18 cellular contexts compared by ENCODE assay signal in genomic region chr10:4151466-4151865, GRCh38.
DNase-seq lines count a peak whose midpoint lies in the region; ATAC-seq and TF ChIP-seq lines count a peak whose summit lies in the region.
"Had no signal": no experiment of that assay in that cellular context is flagged by ENCODE, and none has a peak within 500 bp of the region (broad histone marks: within the 10 kb centered on the region; RNA-seq: fewer than 3 reads in every experiment).

No MANE protein-coding gene starts in this region.

- H3K79me2 ChIP-seq in DND-41 (ENCODE audit: insufficient read depth, low read length) (no peaks in the 10 kb centered on the region), OCI-LY7 (ENCODE audit: insufficient read depth, low read depth, low read length) (no peaks in the 10 kb centered on the region), mesendoderm (ENCODE audit: control insufficient read depth, insufficient read depth, low read length) (no peaks in the 10 kb centered on the region)

- no peaks in the 10 kb centered on the region for H3K27me3 ChIP-seq in DND-41 (ENCODE audit: insufficient read depth, low read length, poor library complexity)
- no peaks in the 10 kb centered on the region for H3K27me3 ChIP-seq in mesendoderm (ENCODE audit: insufficient read depth, low read length, poor library complexity)
- H3K27me3 ChIP-seq: right atrium auricular region had no signal

- no peak overlapping the region for H3K18ac ChIP-seq in mesendoderm (ENCODE audit: low read length)

- H4K20me1 ChIP-seq in DND-41 (ENCODE audit: insufficient read depth, low read length) (no peaks in the 10 kb centered on the region), OCI-LY7 (ENCODE audit: insufficient read depth, low read length) (no peaks in the 10 kb centered on the region)

- H3K4me3 ChIP-seq in DND-41 (ENCODE audit: low read depth in 1 of 2, low read length in 2 of 2) = no peak overlapping the region
- no peak overlapping the region for H3K4me3 ChIP-seq in OCI-LY7 (ENCODE audit: low read depth, low read length, poor library complexity, severe bottlenecking)
- no peak overlapping the region for H3K4me3 ChIP-seq in epithelial cell of proximal tubule (ENCODE audit: low read depth, low read length)
- H3K4me3 ChIP-seq in mesendoderm (ENCODE audit: low read length) = no peak overlapping the region
- H3K4me3 ChIP-seq: left ventricle myocardium inferior, right atrium auricular region had no signal

- H3K27ac ChIP-seq in DND-41 (ENCODE audit: low read length) (no peak overlapping the region), OCI-LY7 (ENCODE audit: low read depth, low read length, poor library complexity, severe bottlenecking) (no peak overlapping the region), mesendoderm (ENCODE audit: low read depth, low read length) (no peak overlapping the region)
- H3K27ac ChIP-seq: left ventricle myocardium inferior, right atrium auricular region had no signal

- no peak for DNase-seq in DND-41
- no peak for DNase-seq in OCI-LY7 (ENCODE audit: low spot score)
- no peak for DNase-seq in epithelial cell of proximal tubule (ENCODE audit: low read depth)
- DNase-seq in mesendoderm = peak; percentile 73
- DNase-seq in glomerular visceral epithelial cell (ENCODE audit: extremely low spot score) = no peak
- DNase-seq in NCI-H1694 (lab: John Stamatoyannopoulos, UW) = no peak
- DNase-seq: activated CD4-positive, CD25-positive, alpha-beta regulatory T cell; activated T-cell treated with anti-CD3 and anti-CD28 coated beads, Interleukin-2, amount 50 U/mL, for 72 hours; COR-L47; foreskin fibroblast; left ventricle myocardium inferior; NCI-H1105 treated with DMSO at 0.1 percent for 48 hours; occipital lobe; OCI-M1; T-helper 17 cell had no signal

- H3K56ac ChIP-seq in mesendoderm (ENCODE audit: low read length) = no peak overlapping the region

- H3K4ac ChIP-seq in mesendoderm (ENCODE audit: low read depth, low read length) = no peak overlapping the region

- intact Hi-C loops in OCI-LY7 (cut with micrococcal nuclease; ENCODE audit: unreplicated experiment) = no loop called here

- no TSS peak for BruUV-seq in OCI-LY7 (replicated peaks; lab: Mats Ljungman, UMichigan)

- H2BK5ac ChIP-seq in mesendoderm (ENCODE audit: low read length) = no peak overlapping the region

- no peak overlapping the region for H2BK15ac ChIP-seq in mesendoderm (replicated peaks; ENCODE audit: low read depth)

- TF ChIP-seq CTCF in DND-41 (IDR thresholded peaks at IDR 0.05; ENCODE audit: borderline replicate concordance, extremely low read depth, low read length, poor library complexity, severe bottlenecking) (peak; percentile 29), OCI-LY7 (conservative IDR thresholded peaks at IDR 0.05; ENCODE audit: low read length) (0 out of 2 replicates have a peak, but pooled peaks have one; percentile 44), epithelial cell of proximal tubule (conservative IDR thresholded peaks at IDR 0.05; ENCODE audit: low read depth, low read length) (peak; percentile 9)

- H2AFZ ChIP-seq in DND-41 (ENCODE audit: low read depth, low read length) = no peak overlapping the region
- no peak overlapping the region for H2AFZ ChIP-seq in OCI-LY7 (ENCODE audit: low read length)

- CTCF ChIA-PET in OCI-LY7 (lab: Charles Lee; ENCODE audit: unreplicated experiment) = no interaction called here

- no peak overlapping the region for H3K23ac ChIP-seq in mesendoderm (ENCODE audit: low read length)

- no peaks in the 10 kb centered on the region for H3K79me1 ChIP-seq in mesendoderm (ENCODE audit: low read length)

- no CpG with 5 or more reads among the region's 16 CpGs for WGBS in mesendoderm (ENCODE audit: extremely low coverage, insufficient coverage, low lambda C conversion rate)

- no peak overlapping the region for H2BK120ac ChIP-seq in mesendoderm (ENCODE audit: low read depth, low read length)

- H2AK5ac ChIP-seq in mesendoderm (ENCODE audit: low read length) = no peak overlapping the region

- H3K9me3 ChIP-seq in DND-41 (ENCODE audit: insufficient read depth, low read length, severe bottlenecking) = no peaks in the 10 kb centered on the region
- H3K9me3 ChIP-seq in OCI-LY7 (ENCODE audit: low read length) = no peaks in the 10 kb centered on the region
- H3K9me3 ChIP-seq: left ventricle myocardium inferior, right atrium auricular region had no signal

- H3K36me3 ChIP-seq in DND-41 (ENCODE audit: insufficient read depth, low read length) (no peaks in the 10 kb centered on the region), OCI-LY7 (ENCODE audit: insufficient read depth, low read length) (no peaks in the 10 kb centered on the region), mesendoderm (ENCODE audit: control insufficient read depth, insufficient read depth, low read length) (no peaks in the 10 kb centered on the region)
- H3K36me3 ChIP-seq: left ventricle myocardium inferior, right atrium auricular region had no signal

- ATAC-seq in DND-41 (ENCODE audit: insufficient read depth, low read depth) (no peak), GM21576 (IDR thresholded peaks at IDR 0.05; ENCODE audit: unreplicated experiment) (no peak), GM21529 (IDR thresholded peaks at IDR 0.05; ENCODE audit: unreplicated experiment) (no peak)
- ATAC-seq: activated T-cell treated with anti-CD3 and anti-CD28 coated beads, Interleukin-2, amount 50 U/mL, for 72 hours; T-helper 17 cell had no signal

- POLR2A ChIA-PET in OCI-LY7 (lab: Charles Lee) = interaction anchor here (0.6 kb wide), 1 partner anchor 37 kb away, joined by 7 read pairs; no protein-coding TSS in a partner anchor

- no peaks in the 10 kb centered on the region for H3K9me2 ChIP-seq in OCI-LY7 (ENCODE audit: insufficient read depth, low read length)

- no peak overlapping the region for H4K8ac ChIP-seq in mesendoderm (ENCODE audit: low read depth, low read length)

- H3K4me2 ChIP-seq in DND-41 (ENCODE audit: insufficient read depth, low read length) (no peak overlapping the region), OCI-LY7 (ENCODE audit: low read length) (no peak overlapping the region), mesendoderm (ENCODE audit: low read length) (no peak overlapping the region)

- peaks cover 16% of the 10 kb centered on the region for H3K4me1 ChIP-seq in DND-41 (ENCODE audit: insufficient read depth, low read length)
- no peaks in the 10 kb centered on the region for H3K4me1 ChIP-seq in OCI-LY7 (ENCODE audit: insufficient read depth, low read length, poor library complexity, severe bottlenecking)
- H3K4me1 ChIP-seq in mesendoderm (ENCODE audit: control insufficient read depth, low read depth, low read length) = no peaks in the 10 kb centered on the region
- H3K4me1 ChIP-seq: right atrium auricular region had no signal

- no peak overlapping the region for H3K9ac ChIP-seq in DND-41 (ENCODE audit: low read depth, low read length)
- no peak overlapping the region for H3K9ac ChIP-seq in mesendoderm (ENCODE audit: low read length)

- H4K5ac ChIP-seq in mesendoderm (ENCODE audit: low read length) = no peak overlapping the region
